Comparison of ENCODE assay signal across 18 cellular contexts in the genomic region with DNA sequence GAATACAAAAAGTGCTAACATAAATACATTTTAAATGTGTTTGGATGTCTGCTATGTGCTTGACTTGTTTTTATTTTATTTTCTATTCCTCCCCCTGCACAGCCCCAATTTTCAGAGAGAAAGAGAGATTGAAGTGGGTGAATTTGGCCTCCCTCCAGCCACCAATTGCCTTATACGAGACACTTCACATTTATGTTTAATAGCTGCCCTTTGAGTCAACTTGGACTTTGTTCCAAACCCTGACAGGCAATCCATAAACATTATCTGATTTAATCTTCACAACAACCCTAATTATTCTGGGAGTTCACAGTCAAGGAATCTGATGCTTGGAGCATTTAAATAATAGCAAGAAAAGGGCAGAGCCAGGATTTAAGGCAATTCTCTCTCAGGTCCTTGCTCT.
DNase-seq lines count a peak whose midpoint lies in the region; ATAC-seq and TF ChIP-seq lines count a peak whose summit lies in the region.
"Had no signal": no experiment of that assay in that cellular context is flagged by ENCODE, and none has a peak within 500 bp of the region (broad histone marks: within the 10 kb centered on the region; RNA-seq: fewer than 3 reads in every experiment).

No MANE protein-coding gene starts in this region.

- H3K4me1 ChIP-seq in heart left ventricle (no peaks in the 10 kb centered on the region), left lung (no peaks in the 10 kb centered on the region)
- H3K4me1 ChIP-seq: HAP-1 had no signal

- DNase-seq in NCI-H1436 (lab: John Stamatoyannopoulos, UW): peak; percentile 52
- no peak for DNase-seq in NCI-H1436 treated with DMSO at 0.1 percent for 48 hours (lab: John Stamatoyannopoulos, UW)
- DNase-seq in NCI-H146 (lab: John Stamatoyannopoulos, UW): peak; percentile 44
- peak; percentile 88 for DNase-seq in NCI-H748 (lab: John Stamatoyannopoulos, UW; ENCODE audit: unreplicated experiment)
- no peak for DNase-seq in mesothelial cell of epicardium (ENCODE audit: low spot score in 2 of 2, unreplicated experiment in 2 of 2)
- DNase-seq in OCI-M1 (lab: John Stamatoyannopoulos, UW): no peak
- no peak for DNase-seq in heart left ventricle
- DNase-seq in left lung: no peak
- DNase-seq: 8988T; C1 segment of cervical spinal cord; DMS53; Karpas-422; MM.1S; NCI-H187; NCI-H446 treated with DMSO at 0.1 percent for 48 hours; NK-92 treated with Interleukin-12 subunit alpha and Interleukin-12 subunit beta, amount 100 ng/mL, for 24 hours; PC-3 had no signal

- H3K27me3 Mint-ChIP-seq in mesothelial cell of epicardium (ENCODE audit: low read depth): no peaks in the 10 kb centered on the region

- H3K9me3 ChIP-seq in heart left ventricle (peaks cover 0 to 10% (median 0%) of the 10 kb centered on the region in 12 donors), left lung (peaks cover 0 to 5% of the 10 kb centered on the region in 2 donors)
- H3K9me3 ChIP-seq: HAP-1 had no signal

- H3K36me3 Mint-ChIP-seq in mesothelial cell of epicardium: no peaks in the 10 kb centered on the region

- intact Hi-C loops in heart left ventricle (cut with DNase I) (no loop called here), left lung (cut with DNase I) (no loop called here)

- 30 to 59% (median 51%) methylated on average over 1 of the region's 1 CpG for WGBS in heart left ventricle, 4 donors

- H3K9me3 Mint-ChIP-seq in mesothelial cell of epicardium: peaks cover 4% of the 10 kb centered on the region

- H3K4me3 ChIP-seq in heart left ventricle (no peak overlapping the region), left lung (no peak overlapping the region)
- H3K4me3 ChIP-seq: HAP-1 had no signal

- no peaks in the 10 kb centered on the region for H3K36me3 ChIP-seq in heart left ventricle
- H3K36me3 ChIP-seq in left lung: no peaks in the 10 kb centered on the region
- H3K36me3 ChIP-seq: HAP-1 had no signal

- H3K27me3 ChIP-seq in heart left ventricle (no peaks in the 10 kb centered on the region), left lung (no peaks in the 10 kb centered on the region)

- H3K4me3 Mint-ChIP-seq in mesothelial cell of epicardium: no peak overlapping the region

- TF ChIP-seq CTCF in mesothelial cell of epicardium (IDR thresholded peaks at IDR 0.05; ENCODE audit: unreplicated experiment) (no peak), heart left ventricle (IDR thresholded peaks at IDR 0.05) (no peak), left lung (IDR thresholded peaks at IDR 0.05) (no peak)

- no peak for ATAC-seq in heart left ventricle
- ATAC-seq in left lung: no peak
- ATAC-seq: PC-3 had no signal

- peaks cover 27% of the 10 kb centered on the region for H3K4me1 Mint-ChIP-seq in mesothelial cell of epicardium

- H3K27ac ChIP-seq in heart left ventricle: no peak overlapping the region
- H3K27ac ChIP-seq in left lung: no peak overlapping the region

- no peak for TF ChIP-seq POLR2A in heart left ventricle (IDR thresholded peaks at IDR 0.05)

- H3K27ac Mint-ChIP-seq in mesothelial cell of epicardium: peak overlapping the region; percentile 48

Comparison
In these comparisons a context has a peak if more than half of its experiments do, and no peak if none do; other contexts are left out.
1. DNase-seq: peak in NCI-H1436 (single experiment), NCI-H146 (single experiment) and NCI-H748 (single experiment); none in NCI-H1436 treated with DMSO at 0.1 percent for 48 hours (single experiment), mesothelial cell of epicardium (0 of 2), OCI-M1 (single experiment), heart left ventricle (0 of 5) and left lung (0 of 2).